23 cellular contexts compared by ENCODE assay signal in the genomic region with DNA sequence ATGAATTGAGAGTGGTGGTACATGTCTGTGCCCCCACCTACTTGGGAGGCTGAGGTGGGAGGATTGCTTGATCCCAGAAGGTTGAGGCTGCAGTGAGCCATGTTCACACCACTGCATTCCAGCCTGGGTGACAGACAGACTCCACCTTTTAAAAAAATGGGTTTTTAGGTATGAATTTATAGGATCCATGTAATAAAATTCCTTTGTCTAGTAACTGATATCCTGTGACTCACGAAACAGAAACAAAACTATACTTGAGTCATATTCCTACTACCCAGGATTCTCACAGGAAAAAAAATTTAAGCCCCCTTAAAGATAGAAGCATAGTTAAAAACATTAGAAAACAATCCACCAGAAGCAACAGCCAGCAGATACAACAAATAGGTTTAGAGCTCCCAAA. TPM values are rescaled to one million over a fixed set of nuclear protein-coding genes. Genes with fewer than 3 reads are reported as not detected.
DNase-seq lines count a peak whose midpoint lies in the region; ATAC-seq, FAIRE-seq and TF ChIP-seq lines count a peak whose summit lies in the region.
"Had no signal": no experiment of that assay in that cellular context is flagged by ENCODE, and none has a peak within 500 bp of the region (broad histone marks: within the 10 kb centered on the region; RNA-seq: fewer than 3 reads in every experiment).

No MANE protein-coding gene starts in this region.

- no peak for TF ChIP-seq CTCF in AG10803 (conservative IDR thresholded peaks at IDR 0.05; ENCODE audit: low read length)
- no peak for TF ChIP-seq CTCF in IMR-90 (conservative IDR thresholded peaks at IDR 0.05; ENCODE audit: low read depth, low read length)
- no peak for TF ChIP-seq CTCF in bronchial epithelial cell (IDR thresholded peaks at IDR 0.05; ENCODE audit: insufficient read depth, low read length, severe bottlenecking)
- TF ChIP-seq CTCF in Calu3 (IDR thresholded peaks at IDR 0.05; ENCODE audit: unreplicated experiment) = no peak

- POLR2A ChIA-PET in IMR-90 (lab: Charles Lee; ENCODE audit: unreplicated experiment) = no interaction called here

- H3K9me3 Mint-ChIP-seq in Calu3 (ENCODE audit: low read depth, unreplicated experiment) = no peaks in the 10 kb centered on the region
- H3K9me3 Mint-ChIP-seq: activated CD4-positive, alpha-beta memory T cell treated with anti-CD3 and anti-CD28 coated beads for 36 hours; activated naive CD4-positive, alpha-beta T cell treated with anti-CD3 and anti-CD28 coated beads for 36 hours; CD4-positive, alpha-beta memory T cell; endodermal cell had no signal

- H3K14ac ChIP-seq in IMR-90 (replicated peaks; ENCODE audit: low read depth, low read length) = no peak overlapping the region

- H4K91ac ChIP-seq in IMR-90 (ENCODE audit: insufficient read depth, low read depth, low read length) = no peak overlapping the region

- no peak overlapping the region for H2BK5ac ChIP-seq in IMR-90 (ENCODE audit: low read depth, low read length, poor library complexity, severe bottlenecking)

- intact Hi-C loops in IMR-90 (cut with micrococcal nuclease) (no loop called here), Calu3 (cut with micrococcal nuclease; ENCODE audit: unreplicated experiment) (no loop called here)

- no TSS peak for BruUV-seq in IMR-90 (replicated peaks; lab: Mats Ljungman, UMichigan)
- no TSS peak for BruUV-seq in Calu3 (replicated peaks; lab: Mats Ljungman, UMichigan)

- peak overlapping the region in 1 of 2 experiments; percentile 19; a peak in 1 of 4 replicates for H4K8ac ChIP-seq in IMR-90 (ENCODE audit: low read depth in 2 of 2, low read length in 2 of 2)

- H2AK9ac ChIP-seq in IMR-90 (replicated peaks; ENCODE audit: low read depth, low read length, poor library complexity) = no peak overlapping the region

- no peak overlapping the region for H3K23ac ChIP-seq in IMR-90 (ENCODE audit: low read depth, low read length)

- no peak for TF ChIP-seq POLR2A in IMR-90 (IDR thresholded peaks at IDR 0.05; ENCODE audit: low read depth, low read length)

- no peaks in the 10 kb centered on the region for H3K27me3 ChIP-seq in IMR-90 (ENCODE audit: control insufficient read depth, insufficient read depth, low read length)
- no peaks in the 10 kb centered on the region for H3K27me3 ChIP-seq in bronchial epithelial cell (ENCODE audit: control insufficient read depth, insufficient read depth, low read length)

- H3K4ac ChIP-seq in IMR-90 (ENCODE audit: low read depth, low read length) = peak overlapping the region; percentile 45; the same call in 1 of the 2 replicates

- H2BK120ac ChIP-seq in IMR-90 (ENCODE audit: low read depth, low read length) = no peak overlapping the region

- peak overlapping the region; percentile 37; the same call in 1 of the 2 replicates for H3K27ac ChIP-seq in IMR-90 (ENCODE audit: insufficient read depth, low read length)
- H3K27ac ChIP-seq: psoas muscle, WERI-Rb-1 had no signal

- H3K4me1 Mint-ChIP-seq in Calu3 (ENCODE audit: low read depth, unreplicated experiment) = no peaks in the 10 kb centered on the region
- H3K4me1 Mint-ChIP-seq: CD4-positive, alpha-beta memory T cell; endodermal cell had no signal

- no peak overlapping the region for H2AFZ ChIP-seq in IMR-90 (replicated peaks; ENCODE audit: low read length, poor library complexity)

- no peaks in the 10 kb centered on the region for H4K20me1 ChIP-seq in IMR-90 (ENCODE audit: insufficient read depth, low read length)

- no peaks in the 10 kb centered on the region for H3K9me3 ChIP-seq in IMR-90 (ENCODE audit: control insufficient read depth, insufficient read depth, low read length)
- H3K9me3 ChIP-seq: psoas muscle had no signal

- dilution Hi-C loops in IMR-90 (cut with HindIII; ENCODE audit: low sequenced_read_pairs, unreplicated experiment) = no loop called here

- FAIRE-seq in bronchial epithelial cell (lab: Jason Lieb, UNC) = no peak
- FAIRE-seq: frontal cortex had no signal

- H3K18ac ChIP-seq in IMR-90 (ENCODE audit: low read depth, low read length) = no peak overlapping the region

- no peaks in the 10 kb centered on the region for H3K27me3 Mint-ChIP-seq in Calu3 (ENCODE audit: unreplicated experiment)
- H3K27me3 Mint-ChIP-seq: activated CD4-positive, alpha-beta memory T cell treated with anti-CD3 and anti-CD28 coated beads for 36 hours had no signal

- H4K5ac ChIP-seq in IMR-90 (ENCODE audit: low read depth, low read length) = no peak overlapping the region

- H3K36me3 ChIP-seq in IMR-90 (ENCODE audit: control insufficient read depth, insufficient read depth, low read length) = no peaks in the 10 kb centered on the region
- no peaks in the 10 kb centered on the region for H3K36me3 ChIP-seq in bronchial epithelial cell (ENCODE audit: control insufficient read depth, insufficient read depth, low read length)
- H3K36me3 ChIP-seq: WERI-Rb-1 had no signal

- in situ Hi-C loops in IMR-90 (cut with MboI; ENCODE audit: low sequenced_read_pairs) = no loop called here

- H2BK15ac ChIP-seq in IMR-90 (ENCODE audit: low read depth, low read length) = no peak overlapping the region

- peak; percentile 67 for ATAC-seq in IMR-90 (ENCODE audit: low read depth)
- ATAC-seq: psoas muscle had no signal

- no peak for TF ChIP-seq RAD21 in IMR-90 (IDR thresholded peaks at IDR 0.05; ENCODE audit: low read length)

- no peak overlapping the region for H3K4me2 ChIP-seq in IMR-90 (ENCODE audit: low read depth, low read length)
- H3K4me2 ChIP-seq: smooth muscle cell had no signal

- peak overlapping the region; percentile 76; the same call in 1 of the 2 replicates for H2AK5ac ChIP-seq in IMR-90 (ENCODE audit: low read depth, low read length)

- DNase-seq in AG10803 (ENCODE audit: low read depth) (peak; percentile 21), IMR-90 (peak; percentile 84), bronchial epithelial cell (ENCODE audit: low read depth) (peak; percentile 59), myocyte (ENCODE audit: low read depth) (peak; percentile 25), Calu3 (no peak), UCSD-AML1 (lab: John Stamatoyannopoulos, UW; ENCODE audit: unreplicated experiment) (no peak), NCI-H1048 (lab: John Stamatoyannopoulos, UW) (no peak), COLO668 (lab: John Stamatoyannopoulos, UW; ENCODE audit: unreplicated experiment) (no peak)
- DNase-seq: activated CD4-positive, alpha-beta memory T cell treated with anti-CD3 and anti-CD28 coated beads for 36 hours; activated naive CD4-positive, alpha-beta T cell treated with anti-CD3 and anti-CD28 coated beads for 36 hours; activated T-cell treated with anti-CD3 and anti-CD28 coated beads for 4 hours; anterior cingulate cortex; CD4-positive, alpha-beta memory T cell; NCI-H1092; NCI-H2107; NCI-H524; psoas muscle; SHP77; stimulated activated CD4-positive, alpha-beta T cell treated with anti-CD3 and anti-CD28 coated beads, Interleukin-4, amount 100 ng/mL, for 24 hours; WERI-Rb-1 had no signal

- CTCF ChIA-PET in IMR-90 (lab: Yijun Ruan, JAX) = interaction anchor here (0.6 to 1.3 kb wide), 2 partner anchors 11 to 25 kb away, joined by 4 to 5 read pairs; no protein-coding TSS in a partner anchor
- CTCF ChIA-PET in Calu3 (lab: Charles Lee) = interaction anchor here (0.6 kb wide), 1 partner anchor 316 kb away, joined by 5 read pairs; no protein-coding TSS in a partner anchor

- H3K4me3 ChIP-seq in AG10803 (ENCODE audit: low read length) (no peak overlapping the region), IMR-90 (ENCODE audit: insufficient read depth, low read depth, low read length) (no peak overlapping the region), bronchial epithelial cell (ENCODE audit: low read depth, low read length) (no peak overlapping the region)
- H3K4me3 ChIP-seq: psoas muscle, smooth muscle cell had no signal

- peaks cover 5% of the 10 kb centered on the region for H3K4me1 ChIP-seq in IMR-90 (ENCODE audit: control insufficient read depth, insufficient read depth, low read length)
- H3K4me1 ChIP-seq: psoas muscle had no signal

- peaks cover 18% of the 10 kb centered on the region for H3K9me1 ChIP-seq in IMR-90 (ENCODE audit: insufficient read depth, low read length)

- no CpG with 5 or more reads among the region's 1 CpG for WGBS in IMR-90 (ENCODE audit: extremely low coverage in 2 of 2, insufficient read length in 1 of 2), 2 experiments

- no peak overlapping the region for H3K9ac ChIP-seq in IMR-90 (ENCODE audit: low read depth, low read length)

- H3K27ac Mint-ChIP-seq in Calu3 (ENCODE audit: unreplicated experiment) = no peak overlapping the region
- H3K27ac Mint-ChIP-seq: activated CD4-positive, alpha-beta memory T cell treated with anti-CD3 and anti-CD28 coated beads for 36 hours; activated naive CD4-positive, alpha-beta T cell treated with anti-CD3 and anti-CD28 coated beads for 36 hours; endodermal cell had no signal

- no peaks in the 10 kb centered on the region for H3K79me1 ChIP-seq in IMR-90 (ENCODE audit: low read depth in 1 of 2, low read length in 2 of 2)

- no peak overlapping the region for H2BK20ac ChIP-seq in IMR-90 (ENCODE audit: low read depth, low read length)

- H3K4me3 Mint-ChIP-seq in Calu3 (ENCODE audit: low read depth, unreplicated experiment) = no peak overlapping the region
- H3K4me3 Mint-ChIP-seq: activated CD4-positive, alpha-beta memory T cell treated with anti-CD3 and anti-CD28 coated beads for 36 hours; activated naive CD4-positive, alpha-beta T cell treated with anti-CD3 and anti-CD28 coated beads for 36 hours; CD4-positive, alpha-beta memory T cell; endodermal cell had no signal

- no peak overlapping the region for H3K56ac ChIP-seq in IMR-90 (ENCODE audit: extremely low read depth, insufficient read depth, low read length)

- no peaks in the 10 kb centered on the region for H3K36me3 Mint-ChIP-seq in Calu3 (ENCODE audit: insufficient read depth, unreplicated experiment)
- H3K36me3 Mint-ChIP-seq: activated CD4-positive, alpha-beta memory T cell treated with anti-CD3 and anti-CD28 coated beads for 36 hours; CD4-positive, alpha-beta memory T cell had no signal

TF ChIP-seq in IMR-90, 13 proteins besides CTCF, POLR2A, EP300 and RAD21:
- TF ChIP-seq CEBPB (IDR thresholded peaks at IDR 0.05; ENCODE audit: low read depth, low read length) = no peak
- peak; percentile 66; the same call in 1 of the 2 replicates for TF ChIP-seq FOS (IDR thresholded peaks at IDR 0.05; ENCODE audit: low read depth, low read length)

RNA-seq across cellular contexts. Expression of a gene that starts 10.0 kb away (rescaled TPM):
- total RNA-seq in IMR-90 (2012; rRNA removed) (4.7 and 6.7 TPM in 2 replicates), bronchial epithelial cell (5.8 and 9.2 TPM in 2 replicates), myocyte (17.6 and 19.1 TPM in 2 replicates), Calu3 (2022) (17.5 and 22.9 TPM in 2 replicates)
- 14.8 and 17.3 TPM in 2 replicates for polyA plus RNA-seq in IMR-90 (2012; rRNA removed)
- polyA plus RNA-seq in IMR-90 (2012; cell fraction: cytosol; rRNA removed) = 7.9 and 10.2 TPM in 2 replicates
- 34.6 and 47.3 TPM in 2 replicates for polyA plus RNA-seq in IMR-90 (2012; cell fraction: nucleus; rRNA removed; ENCODE audit: low replicate concordance)
- polyA plus RNA-seq in myocyte (2012) = 23.8 TPM

Comparison
In these comparisons a context has a peak if more than half of its experiments do, and no peak if none do; other contexts are left out.
1. DNase-seq: peak in AG10803 (single experiment), IMR-90 (single experiment), bronchial epithelial cell (single experiment) and myocyte (single experiment); none in Calu3 (single experiment), UCSD-AML1 (single experiment), NCI-H1048 (single experiment) and COLO668 (single experiment).